Comparison of ENCODE assay signal across 21 cellular contexts in the genomic region with DNA sequence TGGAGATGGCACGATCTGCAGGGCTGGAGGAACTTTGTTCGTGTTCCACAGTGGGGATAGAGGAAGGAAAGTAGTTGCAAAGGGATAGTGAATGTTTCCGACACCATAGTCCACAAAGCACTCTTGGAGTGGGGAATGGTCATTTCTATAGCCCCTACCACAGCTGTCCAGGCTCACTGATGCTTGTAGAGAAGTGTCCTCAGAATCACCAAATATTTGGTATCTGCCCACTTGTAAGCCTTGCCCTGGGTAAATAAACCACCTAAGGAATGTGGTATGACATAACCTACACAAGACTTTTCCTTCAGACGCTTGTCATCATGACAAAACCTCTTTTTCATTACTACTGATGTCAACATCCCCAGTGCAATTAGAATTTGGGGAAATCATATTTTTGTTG.
DNase-seq lines count a peak whose midpoint lies in the region; ATAC-seq, FAIRE-seq and TF ChIP-seq lines count a peak whose summit lies in the region.
"Had no signal": no experiment of that assay in that cellular context is flagged by ENCODE, and none has a peak within 500 bp of the region (broad histone marks: within the 10 kb centered on the region; RNA-seq: fewer than 3 reads in every experiment).

No MANE protein-coding gene starts in this region.

- H4K20me1 ChIP-seq in PC-3 (ENCODE audit: low read length) (no peaks in the 10 kb centered on the region), H1 (replicated peaks in 1 of 2; ENCODE audit: control insufficient read depth in 1 of 2, insufficient read depth in 2 of 2, low read length in 2 of 2) (no peaks in the 10 kb centered on the region), PC-9 (ENCODE audit: insufficient read depth) (no peaks in the 10 kb centered on the region)

- no peak overlapping the region for H2BK12ac ChIP-seq in H1 (ENCODE audit: low read depth, low read length)
- peak overlapping the region; percentile 60 to 87 for H2BK12ac ChIP-seq in mesenchymal stem cell (ENCODE audit: low read length in 2 of 2)

- H3K4me1 ChIP-seq in PC-3 (ENCODE audit: insufficient read depth, low read length) (peaks cover 14% of the 10 kb centered on the region), H1 (replicated peaks in 1 of 4; ENCODE audit: control insufficient read depth in 3 of 4, insufficient read depth in 4 of 4, low read length in 3 of 4) (peaks cover 0 to 3% (median 0%) of the 10 kb centered on the region in 4 experiments; a peak in 2 of 7 replicates), mesenchymal stem cell (ENCODE audit: control insufficient read depth, insufficient read depth, low read depth, low read length) (peaks cover 8% of the 10 kb centered on the region), PC-9 (replicated peaks; ENCODE audit: insufficient read depth) (peaks cover 24% of the 10 kb centered on the region)
- H3K4me1 ChIP-seq: A549, Caco-2 had no signal

- H2AK5ac ChIP-seq in H1 (ENCODE audit: low read depth, low read length) (no peak overlapping the region), mesenchymal stem cell (ENCODE audit: low read length, severe bottlenecking) (no peak overlapping the region)

- H3K79me1 ChIP-seq in H1 (ENCODE audit: low read depth, low read length) (no peaks in the 10 kb centered on the region), mesenchymal stem cell (replicated peaks; ENCODE audit: low read length, poor library complexity, severe bottlenecking) (peaks cover 22% of the 10 kb centered on the region)

- H3K9me2 ChIP-seq in PC-3 (replicated peaks; ENCODE audit: low read length), result no peaks in the 10 kb centered on the region
- H3K9me2 ChIP-seq in PC-9 (ENCODE audit: insufficient read depth), result no peaks in the 10 kb centered on the region

- no peak overlapping the region for H4K91ac ChIP-seq in H1 (replicated peaks; ENCODE audit: insufficient read length, low read length)
- H4K91ac ChIP-seq in mesenchymal stem cell (ENCODE audit: low read length), result peak overlapping the region; percentile 64

- peak overlapping the region; percentile 49 for H3K4ac ChIP-seq in H1 (replicated peaks; ENCODE audit: insufficient read length, low read depth, low read length)
- peak overlapping the region; percentile 60 to 89 for H3K4ac ChIP-seq in mesenchymal stem cell (ENCODE audit: low read depth in 1 of 2, low read length in 2 of 2)

- H2BK15ac ChIP-seq in H1 (ENCODE audit: low read length) (no peak overlapping the region), mesenchymal stem cell (ENCODE audit: low read depth, poor library complexity, severe bottlenecking) (no peak overlapping the region)

- H3K27me3 ChIP-seq in PC-3 (ENCODE audit: low read length) (no peaks in the 10 kb centered on the region), H1 (replicated peaks in 1 of 4; ENCODE audit: control insufficient read depth in 3 of 4, extremely low read depth in 1 of 4, insufficient read depth in 3 of 4, low read length in 3 of 4) (no peaks in the 10 kb centered on the region), mesenchymal stem cell (ENCODE audit: control insufficient read depth in 1 of 2, insufficient read depth in 1 of 2, low read length in 2 of 2) (no peaks in the 10 kb centered on the region), PC-9 (ENCODE audit: insufficient read depth, low read depth) (no peaks in the 10 kb centered on the region)

- H3K14ac ChIP-seq in H1 (ENCODE audit: insufficient read length), result no peak overlapping the region
- peak overlapping the region in 1 of 2 experiments; percentile 14 for H3K14ac ChIP-seq in mesenchymal stem cell (ENCODE audit: low read length in 2 of 2)

- no peak overlapping the region for H2BK120ac ChIP-seq in H1 (replicated peaks; ENCODE audit: low read depth, low read length)
- H2BK120ac ChIP-seq in mesenchymal stem cell (ENCODE audit: low read depth, low read length), result no peak overlapping the region

- ATAC-seq in PC-3 (no peak), GM19328 (IDR thresholded peaks at IDR 0.05; ENCODE audit: unreplicated experiment) (no peak)
- ATAC-seq: A549 had no signal

- H2AFZ ChIP-seq in PC-3 (ENCODE audit: low read length) (no peak overlapping the region), H1 (ENCODE audit: low read length) (no peak overlapping the region), mesenchymal stem cell (ENCODE audit: low read depth, low read length) (no peak overlapping the region), PC-9 (no peak overlapping the region)

- no peak overlapping the region for H3K56ac ChIP-seq in H1 (replicated peaks; ENCODE audit: insufficient read length, low read depth, low read length)

- no peak overlapping the region for H3K18ac ChIP-seq in H1 (ENCODE audit: extremely low read depth, low read length)
- peak overlapping the region; percentile 40 to 75 for H3K18ac ChIP-seq in mesenchymal stem cell (ENCODE audit: low read depth in 1 of 2, low read length in 2 of 2)

- BruUV-seq in PC-3 (replicated peaks; lab: Mats Ljungman, UMichigan) (no TSS peak), PC-9 (replicated peaks; lab: Mats Ljungman, UMichigan) (no TSS peak)

- H3K4me3 ChIP-seq in PC-3 (ENCODE audit: low read length) (no peak overlapping the region), H1 (ENCODE audit: extremely low read depth in 1 of 4, insufficient read depth in 2 of 4, low read depth in 3 of 4, low read length in 4 of 4) (no peak overlapping the region), mesenchymal stem cell (ENCODE audit: insufficient read depth in 1 of 2, low read depth in 1 of 2, low read length in 2 of 2) (no peak overlapping the region), PC-9 (no peak overlapping the region)
- H3K4me3 ChIP-seq: A549 had no signal

- TF ChIP-seq RAD21 in H1 (IDR thresholded peaks at IDR 0.05 in 1 of 2, conservative IDR thresholded peaks at IDR 0.05 in 1 of 2; ENCODE audit: low read depth in 2 of 2, low read length in 2 of 2), result no peak

- no peak for TF ChIP-seq EP300 in H1 (IDR thresholded peaks at IDR 0.05; ENCODE audit: borderline replicate concordance in 1 of 2, low read depth in 2 of 2, low read length in 2 of 2)

- H3K36me3 ChIP-seq in PC-3 (ENCODE audit: low read depth, low read length), result no peaks in the 10 kb centered on the region
- no peaks in the 10 kb centered on the region for H3K36me3 ChIP-seq in H1 (ENCODE audit: control insufficient read depth in 2 of 4, insufficient read depth in 4 of 4, low read length in 3 of 4)
- no peaks in the 10 kb centered on the region for H3K36me3 ChIP-seq in mesenchymal stem cell (ENCODE audit: control insufficient read depth in 1 of 2, insufficient read depth in 2 of 2, low read depth in 1 of 2, low read length in 2 of 2)
- no peaks in the 10 kb centered on the region for H3K36me3 ChIP-seq in PC-9 (ENCODE audit: low read depth)

- DNase-seq in H4 (ENCODE audit: low spot score) (peak; percentile 4), PC-3 (peak; percentile 6), H1 (ENCODE audit: low read depth in 1 of 2, low spot score in 2 of 2) (no peak), mesenchymal stem cell (no peak), activated gamma-delta T cell (lab: John Stamatoyannopoulos, UW) (no peak), PC-9 (no peak)
- DNase-seq in activated T-cell treated with anti-CD3 and anti-CD28 coated beads, Interleukin-2, amount 50 U/mL, for 48 hours, result no peak
- DNase-seq: AML-193; Caco-2; CD4-positive, alpha-beta T cell; GOT3; HCEC 1CT had no signal

- POLR2A ChIA-PET in PC-3 (lab: Charles Lee; ENCODE audit: unreplicated experiment), result no interaction called here
- POLR2A ChIA-PET in H1 (lab: Charles Lee; ENCODE audit: partially characterized antibody), result no interaction called here
- POLR2A ChIA-PET in PC-9 (lab: Charles Lee; ENCODE audit: unreplicated experiment), result no interaction called here

- H3K79me2 ChIP-seq in PC-3 (ENCODE audit: low read length) (no peaks in the 10 kb centered on the region), H1 (ENCODE audit: control insufficient read depth in 1 of 2, insufficient read depth in 2 of 2, low read length in 2 of 2) (no peaks in the 10 kb centered on the region), PC-9 (ENCODE audit: low read depth) (no peaks in the 10 kb centered on the region)

- WGBS in H1 (ENCODE audit: extremely low coverage in 1 of 2, insufficient coverage in 1 of 2, insufficient read length in 1 of 2, insufficient replicate concordance in 2 of 2, low coverage in 1 of 2, low lambda C conversion rate in 2 of 2, missing lambda C conversion rate in 1 of 2), 2 experiments, result 90% methylated on average over 4 of the region's 4 CpGs; no CpG with 5 or more reads in 1 of the 2 experiments
- WGBS in mesenchymal stem cell, result 100% methylated on average over 3 of the region's 4 CpGs

- H3K9me3 ChIP-seq in PC-3 (ENCODE audit: low read length), result no peaks in the 10 kb centered on the region
- no peaks in the 10 kb centered on the region for H3K9me3 ChIP-seq in H1 (ENCODE audit: insufficient read depth in 2 of 2, low read depth in 1 of 2, low read length in 1 of 2)
- H3K9me3 ChIP-seq in mesenchymal stem cell (ENCODE audit: control insufficient read depth, low read length), result no peaks in the 10 kb centered on the region
- H3K9me3 ChIP-seq in PC-9 (ENCODE audit: insufficient read depth, low read depth), result no peaks in the 10 kb centered on the region; the same call in 1 of the 2 replicates
- H3K9me3 ChIP-seq: A549, Caco-2 had no signal

- H2BK20ac ChIP-seq in H1 (ENCODE audit: low read length), result no peak overlapping the region

- H3K4me2 ChIP-seq in PC-3 (ENCODE audit: low read length), result no peak overlapping the region
- H3K4me2 ChIP-seq in H1 (ENCODE audit: insufficient read depth in 1 of 2, low read depth in 2 of 2, low read length in 2 of 2), result no peak overlapping the region
- no peak overlapping the region for H3K4me2 ChIP-seq in mesenchymal stem cell (ENCODE audit: low read length, poor library complexity, severe bottlenecking)
- no peak overlapping the region for H3K4me2 ChIP-seq in PC-9
- H3K4me2 ChIP-seq: A549 had no signal

- H4K8ac ChIP-seq in H1 (ENCODE audit: extremely low read depth, insufficient read depth, low read length), result no peak overlapping the region
- H4K8ac ChIP-seq in mesenchymal stem cell (ENCODE audit: low read length), result peak overlapping the region; percentile 66

- no peak for TF ChIP-seq CTCF in PC-3 (conservative IDR thresholded peaks at IDR 0.05; ENCODE audit: low read depth, low read length)
- TF ChIP-seq CTCF in H1 (IDR thresholded peaks at IDR 0.05; ENCODE audit: control extremely low read depth in 1 of 3, insufficient read depth in 1 of 3, low read depth in 1 of 3, low read length in 3 of 3), result no peak
- no peak for TF ChIP-seq CTCF in PC-9 (conservative IDR thresholded peaks at IDR 0.05)

- no peaks in the 10 kb centered on the region for H3K23me2 ChIP-seq in H1 (ENCODE audit: low read depth, low read length)

- CTCF ChIA-PET in PC-3 (lab: Charles Lee) (no interaction called here), H1 (lab: Charles Lee; ENCODE audit: partially characterized antibody) (interaction anchor here (1.3 to 1.8 kb wide), 2 partner anchors 20 to 51 kb away, joined by 3 to 6 read pairs; no protein-coding TSS in a partner anchor), PC-9 (lab: Charles Lee) (no interaction called here)

- H3K27ac ChIP-seq in PC-3 (ENCODE audit: low read length) (no peak overlapping the region), H1 (ENCODE audit: low read depth, low read length) (no peak overlapping the region), mesenchymal stem cell (ENCODE audit: low read length, poor library complexity, severe bottlenecking) (no peak overlapping the region), PC-9 (no peak overlapping the region)
- H3K27ac ChIP-seq: 22Rv1, A549, C4-2B, HL-60 had no signal

- FAIRE-seq in H1 (lab: Jason Lieb, UNC), result no peak
- FAIRE-seq: A549, D721Med, G401.6, GM12891, HTR-8/SVneo had no signal

- H3F3A ChIP-seq in PC-3 (ENCODE audit: low read length, unreplicated experiment) (no peaks in the 10 kb centered on the region), PC-9 (ENCODE audit: insufficient read depth, low read depth) (no peaks in the 10 kb centered on the region)

- H3K9ac ChIP-seq in PC-3 (ENCODE audit: low read length) (no peak overlapping the region), H1 (replicated peaks in 1 of 4; ENCODE audit: extremely low read depth in 1 of 4, low read depth in 3 of 4, low read length in 3 of 4) (no peak overlapping the region), mesenchymal stem cell (ENCODE audit: low read length) (no peak overlapping the region)

- intact Hi-C loops in PC-3 (cut with micrococcal nuclease) (no loop called here), PC-9 (cut with micrococcal nuclease; ENCODE audit: unreplicated experiment) (no loop called here)

- no peak overlapping the region for H4K5ac ChIP-seq in H1 (ENCODE audit: insufficient read length, low read depth, low read length)

- no peak for TF ChIP-seq POLR2A in H1 (IDR thresholded peaks at IDR 0.05; ENCODE audit: control extremely low read depth in 1 of 2, low read depth in 2 of 2, low read length in 2 of 2)

- H2BK5ac ChIP-seq in H1 (ENCODE audit: low read depth, low read length) (no peak overlapping the region), mesenchymal stem cell (ENCODE audit: low read depth, low read length, poor library complexity, severe bottlenecking) (no peak overlapping the region)

- H3K23ac ChIP-seq in H1 (ENCODE audit: insufficient read length), result no peak overlapping the region
- no peak overlapping the region for H3K23ac ChIP-seq in mesenchymal stem cell (ENCODE audit: low read length in 2 of 2)

Comparison
In these comparisons a context has a peak if more than half of its experiments do, and no peak if none do; other contexts are left out.
1. DNase-seq: peak in H4 (single experiment) and PC-3 (single experiment); none in H1 (0 of 2), mesenchymal stem cell (single experiment), activated gamma-delta T cell (single experiment), PC-9 (0 of 2) and activated T-cell treated with anti-CD3 and anti-CD28 coated beads, Interleukin-2, amount 50 U/mL, for 48 hours (0 of 2).